ENCODE assay signal across 17 cellular contexts in genomic region chr5:176642675-176643490, GRCh38. TPM values are rescaled to one million over a fixed set of nuclear protein-coding genes. Genes with fewer than 3 reads are reported as not detected.
DNase-seq lines count a peak whose midpoint lies in the region; ATAC-seq and TF ChIP-seq lines count a peak whose summit lies in the region.
"Had no signal": no experiment of that assay in that cellular context is flagged by ENCODE, and none has a peak within 500 bp of the region (broad histone marks: within the 10 kb centered on the region; RNA-seq: fewer than 3 reads in every experiment).

No MANE protein-coding gene starts in this region.

- no peak overlapping the region for H3K4me3 ChIP-seq in right cardiac atrium (ENCODE audit: low read length)
- H3K4me3 ChIP-seq in endodermal cell (ENCODE audit: low read length), result no peak overlapping the region
- H3K4me3 ChIP-seq: BLaER1 treated with 17β-estradiol and CSF1 and Interleukin-3, amounts not matched to agents 10 nM and 100 nM had no signal

- H3K27me3 ChIP-seq in right cardiac atrium (ENCODE audit: control insufficient read depth, insufficient read depth) (no peaks in the 10 kb centered on the region), endodermal cell (ENCODE audit: control insufficient read depth, insufficient read depth, low read length, poor library complexity, severe bottlenecking) (no peaks in the 10 kb centered on the region)
- H3K27me3 ChIP-seq: BLaER1 treated with 17β-estradiol and CSF1 and Interleukin-3, amounts not matched to agents 10 nM and 100 nM had no signal

- peak in 2 of 3 donors; percentile 9 to 30 for DNase-seq in right cardiac atrium
- no peak for DNase-seq in Right ventricle myocardium superior
- peak; percentile 74 for DNase-seq in endodermal cell
- no peak for DNase-seq in kidney glomerular epithelial cell (lab: John Stamatoyannopoulos, UW)
- DNase-seq in type B pancreatic cell (ENCODE audit: extremely low spot score, unreplicated experiment), result no peak
- no peak for DNase-seq in RPMI8226
- DNase-seq: CD8-positive, alpha-beta memory T cell; DMS79 treated with DMSO at 0.1 percent for 48 hours; MV-4-11; NCI-H1436; NCI-H2081; NCI-H510A; NCI-H774; SHP77 had no signal

- WGBS in right cardiac atrium, result 46% methylated on average over 15 of the region's 15 CpGs
- WGBS in endodermal cell (ENCODE audit: insufficient coverage in 1 of 2, insufficient read length in 1 of 2), 2 experiments, result 79% methylated on average over 6 to 12 of the region's 15 CpGs

- peaks cover 24% of the 10 kb centered on the region for H3K4me1 Mint-ChIP-seq in endodermal cell
- H3K4me1 Mint-ChIP-seq in type B pancreatic cell (ENCODE audit: unreplicated experiment), result peaks cover 5% of the 10 kb centered on the region

- H3K4me1 ChIP-seq in right cardiac atrium (ENCODE audit: control insufficient read depth, insufficient read depth, low read length) (no peaks in the 10 kb centered on the region), endodermal cell (ENCODE audit: control insufficient read depth, insufficient read depth, low read length) (no peaks in the 10 kb centered on the region)

- no peak overlapping the region for H3K9ac ChIP-seq in endodermal cell (ENCODE audit: extremely low read depth, low read length, poor library complexity, severe bottlenecking)

- H3K4me3 Mint-ChIP-seq in endodermal cell (no peak overlapping the region), type B pancreatic cell (no peak overlapping the region)
- H3K4me3 Mint-ChIP-seq: CD8-positive, alpha-beta memory T cell had no signal

- no peaks in the 10 kb centered on the region for H3K36me3 ChIP-seq in endodermal cell (ENCODE audit: control insufficient read depth, insufficient read depth, low read length)
- H3K36me3 ChIP-seq: BLaER1 treated with 17β-estradiol and CSF1 and Interleukin-3, amounts not matched to agents 10 nM and 100 nM had no signal

- ATAC-seq in right cardiac atrium (no peak), Right ventricle myocardium superior (ENCODE audit: poor library complexity) (no peak)
- ATAC-seq: HCT116 had no signal

- H3K36me3 Mint-ChIP-seq in endodermal cell (ENCODE audit: low read depth) (no peaks in the 10 kb centered on the region), type B pancreatic cell (no peaks in the 10 kb centered on the region)
- H3K36me3 Mint-ChIP-seq: CD8-positive, alpha-beta memory T cell had no signal

- peaks cover 3% of the 10 kb centered on the region for H3K27me3 Mint-ChIP-seq in endodermal cell (ENCODE audit: insufficient read depth)
- peaks cover 22% of the 10 kb centered on the region for H3K27me3 Mint-ChIP-seq in type B pancreatic cell
- H3K27me3 Mint-ChIP-seq: CD8-positive, alpha-beta memory T cell had no signal

- H3K27ac ChIP-seq in right cardiac atrium (ENCODE audit: low read length), result no peak overlapping the region
- no peak overlapping the region for H3K27ac ChIP-seq in endodermal cell (ENCODE audit: low read depth, low read length)
- H3K27ac ChIP-seq: BLaER1 treated with 17β-estradiol and CSF1 and Interleukin-3, amounts not matched to agents 10 nM and 100 nM had no signal

- H3K9me3 Mint-ChIP-seq in endodermal cell, result no peaks in the 10 kb centered on the region
- H3K9me3 Mint-ChIP-seq in type B pancreatic cell, result no peaks in the 10 kb centered on the region
- H3K9me3 Mint-ChIP-seq: CD8-positive, alpha-beta memory T cell had no signal

- H3K9me3 ChIP-seq in right cardiac atrium (ENCODE audit: control insufficient read depth, low read length), result no peaks in the 10 kb centered on the region
- no peaks in the 10 kb centered on the region for H3K9me3 ChIP-seq in endodermal cell (ENCODE audit: control insufficient read depth, low read length)
- H3K9me3 ChIP-seq: BLaER1 treated with 17β-estradiol and CSF1 and Interleukin-3, amounts not matched to agents 10 nM and 100 nM had no signal

- intact Hi-C loops in right cardiac atrium (cut with DNase I), result loop anchor here in 1 of 4 donors (10.0 kb wide), 1 partner anchor 58 kb away; no protein-coding TSS in a partner anchor
- intact Hi-C loops in Right ventricle myocardium superior (cut with DNase I), result loop anchor here (10.0 kb wide), 1 partner anchor 68 kb away; no protein-coding TSS in a partner anchor

- H3K27ac Mint-ChIP-seq in endodermal cell (no peak overlapping the region), type B pancreatic cell (no peak overlapping the region)
- H3K27ac Mint-ChIP-seq: CD8-positive, alpha-beta memory T cell had no signal

- no peak for TF ChIP-seq CTCF in endodermal cell (conservative IDR thresholded peaks at IDR 0.05)
- TF ChIP-seq CTCF in type B pancreatic cell (conservative IDR thresholded peaks at IDR 0.05), result no peak

RNA-seq across cellular contexts. Expression of gene TSPAN17, which starts 4.4 kb away (rescaled TPM):
- 10 to 100 TPM; 16.1 to 23.7 (median 18.8) TPM for total RNA-seq in right cardiac atrium
- 15.8 TPM for polyA plus RNA-seq in right cardiac atrium
- total RNA-seq in Right ventricle myocardium superior, result 27.4 TPM
- 10 to 100 TPM; 49.3 to 50.3 TPM for total RNA-seq in endodermal cell
- 35.5 TPM for polyA plus RNA-seq in endodermal cell (2013, experiment 1 of 2)
- polyA plus RNA-seq in endodermal cell (2013, experiment 2 of 2), result 34.8 TPM
- total RNA-seq in type B pancreatic cell (ENCODE audit: low replicate concordance), result 36.9 and 45.9 TPM in 2 replicates

RNA-seq across cellular contexts. Expression of gene EIF4E1B, which starts 12.4 kb away (rescaled TPM):
- not detected for total RNA-seq in right cardiac atrium
- polyA plus RNA-seq in right cardiac atrium, result not detected
- total RNA-seq in Right ventricle myocardium superior, result not detected
- total RNA-seq in endodermal cell, result 1 to 10 TPM; 1.4 to 2.0 TPM
- polyA plus RNA-seq in endodermal cell (2013, experiment 1 of 2), result 0.82 TPM
- polyA plus RNA-seq in endodermal cell (2013, experiment 2 of 2), result not detected
- total RNA-seq in type B pancreatic cell (ENCODE audit: low replicate concordance), result not detected in 2 replicates
- total RNA-seq: CD8-positive, alpha-beta memory T cell; G401 had no signal
- polyA plus RNA-seq: CD8-positive, alpha-beta memory T cell had no signal

RNA-seq across cellular contexts. Expression of gene SNCB, which starts 12.5 kb away (rescaled TPM):
- total RNA-seq in right cardiac atrium (1 to 10 TPM in 1 of 4 donors, under 1 TPM in 2, not detected in 1; 0.74 to 3.2 (median 0.88) TPM), Right ventricle myocardium superior (not detected), endodermal cell (1 to 10 TPM in 1 of 2 donors, under 1 TPM in 1; 0.22 to 1.8 TPM), type B pancreatic cell (ENCODE audit: low replicate concordance) (0.97 TPM in 1 of 2 replicates, not detected in the other)
- 2.3 TPM for polyA plus RNA-seq in right cardiac atrium
- 0.25 TPM for polyA plus RNA-seq in endodermal cell (2013, experiment 1 of 2)
- polyA plus RNA-seq in endodermal cell (2013, experiment 2 of 2), result 0.58 TPM
- total RNA-seq: CD8-positive, alpha-beta memory T cell had no signal
- polyA plus RNA-seq: CD8-positive, alpha-beta memory T cell had no signal

RNA-seq across cellular contexts. Expression of gene GPRIN1, which starts 32.9 kb away (rescaled TPM):
- total RNA-seq in right cardiac atrium (under 1 TPM; 0.34 to 0.62 (median 0.46) TPM), Right ventricle myocardium superior (0.56 TPM), endodermal cell (1 to 10 TPM; 4.5 to 4.9 TPM), type B pancreatic cell (ENCODE audit: low replicate concordance) (3.3 and 6.0 TPM in 2 replicates)
- 0.23 TPM for polyA plus RNA-seq in right cardiac atrium
- polyA plus RNA-seq in endodermal cell (2013, experiment 1 of 2), result 10.4 TPM
- 10.0 TPM for polyA plus RNA-seq in endodermal cell (2013, experiment 2 of 2)

Comparison
In these comparisons a context has a peak if more than half of its experiments do, and no peak if none do; other contexts are left out.
1. DNase-seq: peak in right cardiac atrium (2 of 3) and endodermal cell (single experiment); none in Right ventricle myocardium superior (single experiment), kidney glomerular epithelial cell (single experiment), type B pancreatic cell (single experiment) and RPMI8226 (single experiment).